12 cellular contexts compared by ENCODE assay signal in genomic region chr1:10638559-10639300, GRCh38.
DNase-seq lines count a peak whose midpoint lies in the region; ATAC-seq lines count a peak whose summit lies in the region.
"Had no signal": no experiment of that assay in that cellular context is flagged by ENCODE, and none has a peak within 500 bp of the region (broad histone marks: within the 10 kb centered on the region; RNA-seq: fewer than 3 reads in every experiment).

No MANE protein-coding gene starts in this region.

- no peak overlapping the region for H4K8ac ChIP-seq in trophoblast cell (ENCODE audit: low read depth, low read length)

- no peak overlapping the region for H4K91ac ChIP-seq in trophoblast cell (ENCODE audit: low read depth, low read length)

- H3K79me1 ChIP-seq in trophoblast cell (ENCODE audit: low read length), result no peaks in the 10 kb centered on the region

- H2BK120ac ChIP-seq in trophoblast cell (ENCODE audit: insufficient read depth, low read length, poor library complexity), result no peak overlapping the region

- H2AK5ac ChIP-seq in trophoblast cell (ENCODE audit: low read length), result no peak overlapping the region

- H3K27me3 ChIP-seq in right cardiac atrium (ENCODE audit: control insufficient read depth, insufficient read depth) (no peaks in the 10 kb centered on the region), esophagus (ENCODE audit: control insufficient read depth in 1 of 2, insufficient read depth in 2 of 2, low read length in 2 of 2) (no peaks in the 10 kb centered on the region), trophoblast cell (ENCODE audit: insufficient read depth, low read length) (peaks cover 26% of the 10 kb centered on the region)
- H3K27me3 ChIP-seq: foreskin keratinocyte had no signal

- H3K4me2 ChIP-seq in trophoblast cell (ENCODE audit: low read length), result peak overlapping the region; percentile 64

- no peak overlapping the region for H3K18ac ChIP-seq in trophoblast cell (ENCODE audit: low read length)

- H3K14ac ChIP-seq in trophoblast cell (ENCODE audit: low read length), result no peak overlapping the region

- 45% methylated on average over 116 of the region's 116 CpGs for WGBS in right cardiac atrium
- 57 to 63% methylated on average over 95 to 116 of the region's 116 CpGs for whole genome bisulfite sequencing in esophagus, 2 donors
- no CpG with 5 or more reads among the region's 116 CpGs for WGBS in trophoblast cell (ENCODE audit: extremely low coverage, insufficient coverage, insufficient read length)

- no peak for ATAC-seq in right cardiac atrium
- no peak for ATAC-seq in Right ventricle myocardium inferior
- ATAC-seq in GM21447 (IDR thresholded peaks at IDR 0.05; ENCODE audit: unreplicated experiment), result no peak
- ATAC-seq: foreskin keratinocyte, left lung had no signal

- no peak overlapping the region for H3K4ac ChIP-seq in trophoblast cell (ENCODE audit: low read depth, low read length)

- H3K4me3 ChIP-seq in right cardiac atrium (ENCODE audit: low read length) (no peak overlapping the region), esophagus (ENCODE audit: low read depth in 1 of 2, low read length in 2 of 2) (no peak overlapping the region), trophoblast cell (ENCODE audit: low read depth, low read length) (peak overlapping the region; percentile 47)
- H3K4me3 ChIP-seq: left lung had no signal

- no peak overlapping the region for H4K12ac ChIP-seq in trophoblast cell (ENCODE audit: low read depth, low read length)

- no peak overlapping the region for H2BK12ac ChIP-seq in trophoblast cell (ENCODE audit: low read length)

- peaks cover 0 to 31% of the 10 kb centered on the region in 2 donors for H3K36me3 ChIP-seq in esophagus (ENCODE audit: control insufficient read depth in 2 of 2, insufficient read depth in 2 of 2, low read length in 1 of 2)
- no peaks in the 10 kb centered on the region for H3K36me3 ChIP-seq in trophoblast cell (ENCODE audit: control insufficient read depth in 1 of 2, insufficient read depth in 2 of 2, low read length in 2 of 2)

- no peak overlapping the region for H2BK5ac ChIP-seq in trophoblast cell (ENCODE audit: low read depth, low read length, poor library complexity)

- H3K27ac ChIP-seq in right cardiac atrium (ENCODE audit: low read length), result no peak overlapping the region
- peak overlapping the region; percentile 30 to 71 for H3K27ac ChIP-seq in esophagus (ENCODE audit: low read depth in 2 of 2, low read length in 1 of 2)
- no peak overlapping the region for H3K27ac ChIP-seq in trophoblast cell (ENCODE audit: low read depth, low read length)
- H3K27ac ChIP-seq: foreskin keratinocyte, left lung had no signal

- DNase-seq in right cardiac atrium, result peak in 2 of 3 donors; percentile 55
- DNase-seq in Right ventricle myocardium inferior (ENCODE audit: missing footprints), result no peak
- no peak for DNase-seq in trophoblast cell
- no peak for DNase-seq in SHP77 (lab: John Stamatoyannopoulos, UW)
- no peak for DNase-seq in NOMO-1 treated with dmso at 0.1 percent for 144 hours (lab: John Stamatoyannopoulos, UW; ENCODE audit: unreplicated experiment)
- DNase-seq in COLO829 (ENCODE audit: low spot score), result no peak
- DNase-seq: activated effector memory CD4-positive, alpha-beta T cell treated with anti-CD3 and anti-CD28 coated beads, Interleukin-2, amount 50 U/mL, for 16 hours; foreskin keratinocyte; left lung; NCI-H1930 had no signal

- H3K9me3 ChIP-seq in right cardiac atrium (ENCODE audit: control insufficient read depth, low read length) (no peaks in the 10 kb centered on the region), esophagus (ENCODE audit: control insufficient read depth in 2 of 2, insufficient read depth in 1 of 2, low read depth in 1 of 2, low read length in 1 of 2) (no peaks in the 10 kb centered on the region), trophoblast cell (ENCODE audit: insufficient read depth, low read depth, low read length) (peaks cover 6% of the 10 kb centered on the region)
- H3K9me3 ChIP-seq: left lung had no signal

- intact Hi-C loops in right cardiac atrium (cut with DNase I), result no loop called here
- intact Hi-C loops in Right ventricle myocardium inferior (cut with DNase I), result no loop called here

- H2AFZ ChIP-seq in trophoblast cell (ENCODE audit: insufficient read depth, low read length, poor library complexity), result no peak overlapping the region

- H3K23ac ChIP-seq in trophoblast cell (ENCODE audit: low read length), result no peak overlapping the region

- H3K4me1 ChIP-seq in right cardiac atrium (ENCODE audit: control insufficient read depth, insufficient read depth, low read length), result peaks cover 8% of the 10 kb centered on the region
- H3K4me1 ChIP-seq in esophagus (ENCODE audit: control insufficient read depth in 2 of 2, insufficient read depth in 2 of 2, low read length in 1 of 2), result peaks cover 8 to 20% of the 10 kb centered on the region in 2 donors
- peaks cover 0 to 5% of the 10 kb centered on the region in 2 experiments for H3K4me1 ChIP-seq in trophoblast cell (ENCODE audit: control insufficient read depth in 1 of 2, insufficient read depth in 2 of 2, low read length in 2 of 2)

- no peak overlapping the region for H3K9ac ChIP-seq in trophoblast cell (ENCODE audit: low read length)

- no peaks in the 10 kb centered on the region for H3K79me2 ChIP-seq in trophoblast cell (ENCODE audit: control insufficient read depth, insufficient read depth, low read length, poor library complexity)

Comparison
In these comparisons a context has a peak if more than half of its experiments do, and no peak if none do; other contexts are left out.
1. DNase-seq: peak in right cardiac atrium (2 of 3); none in Right ventricle myocardium inferior (single experiment), trophoblast cell (0 of 2), SHP77 (0 of 2), NOMO-1 treated with dmso at 0.1 percent for 144 hours (single experiment) and COLO829 (single experiment).
2. H3K27ac ChIP-seq: peak in esophagus (2 of 2); none in right cardiac atrium (single experiment) and trophoblast cell (single experiment).